In genomic region chr4:65623509-65623908, GRCh38 we compare ENCODE assay signal across 16 cellular contexts. TPM values are rescaled to one million over a fixed set of nuclear protein-coding genes. Genes with fewer than 3 reads are reported as not detected.
A peak's percentile ranks its signal among the peaks of the same experiment; 100 is the strongest.
DNase-seq lines count a peak whose midpoint lies in the region; ATAC-seq, FAIRE-seq and TF ChIP-seq lines count a peak whose summit lies in the region.
"Had no signal": no experiment of that assay in that cellular context is flagged by ENCODE, and none has a peak within 500 bp of the region (broad histone marks: within the 10 kb centered on the region; RNA-seq: fewer than 3 reads in every experiment).

No MANE protein-coding gene starts in this region.

- H3K36me3 ChIP-seq in SK-N-SH (replicated peaks in 1 of 2; ENCODE audit: control insufficient read depth in 1 of 2, insufficient read depth in 2 of 2, low read length in 1 of 2) = no peaks in the 10 kb centered on the region
- H3K36me3 ChIP-seq: upper lobe of left lung had no signal

- no peak overlapping the region for H2AFZ ChIP-seq in SK-N-SH (ENCODE audit: low read depth)

- POLR2A ChIA-PET in SK-N-SH (lab: Yijun Ruan, JAX) = no interaction called here
- POLR2A ChIA-PET in activated CD8-positive, alpha-beta T cell treated with anti-CD3 and anti-CD28 coated beads for 36 hours (lab: Charles Lee) = interaction anchor here (0.6 kb wide), 1 partner anchor 187 kb away, joined by 3 read pairs; no protein-coding TSS in a partner anchor

- no peaks in the 10 kb centered on the region for H3K4me1 ChIP-seq in SK-N-SH (ENCODE audit: control insufficient read depth in 1 of 2, insufficient read depth in 2 of 2, low read depth in 1 of 2, low read length in 1 of 2)
- H3K4me1 ChIP-seq: upper lobe of left lung had no signal

- no peak for TF ChIP-seq CTCF in SK-N-SH (IDR thresholded peaks at IDR 0.05)
- no peak for TF ChIP-seq CTCF in fibroblast of pulmonary artery (IDR thresholded peaks at IDR 0.05; ENCODE audit: low read length, missing control alignments)
- TF ChIP-seq CTCF in activated CD8-positive, alpha-beta T cell treated with anti-CD3 and anti-CD28 coated beads for 36 hours (IDR thresholded peaks at IDR 0.05) = no peak

- H4K20me1 ChIP-seq in SK-N-SH (ENCODE audit: insufficient read depth) = no peaks in the 10 kb centered on the region

- no peaks in the 10 kb centered on the region for H3K27me3 ChIP-seq in SK-N-SH (ENCODE audit: insufficient read depth)
- H3K27me3 ChIP-seq: upper lobe of left lung had no signal

- H3K36me3 Mint-ChIP-seq in activated CD8-positive, alpha-beta T cell treated with anti-CD3 and anti-CD28 coated beads for 36 hours (ENCODE audit: low read depth) = no peaks in the 10 kb centered on the region
- H3K36me3 Mint-ChIP-seq: WTC11 had no signal

- CTCF ChIA-PET in SK-N-SH (lab: Yijun Ruan, JAX) = no interaction called here
- CTCF ChIA-PET in activated CD8-positive, alpha-beta T cell treated with anti-CD3 and anti-CD28 coated beads for 36 hours (lab: Charles Lee) = no interaction called here

- no peak overlapping the region for H3K27ac Mint-ChIP-seq in activated CD8-positive, alpha-beta T cell treated with anti-CD3 and anti-CD28 coated beads for 36 hours
- H3K27ac Mint-ChIP-seq: IgD-negative memory B cell, WTC11 had no signal

- no peak for TF ChIP-seq EP300 in SK-N-SH (IDR thresholded peaks at IDR 0.05; ENCODE audit: borderline replicate concordance in 1 of 2, low read depth in 1 of 2, low read length in 1 of 2)

- intact Hi-C loops in activated CD8-positive, alpha-beta T cell treated with anti-CD3 and anti-CD28 coated beads for 36 hours (cut with micrococcal nuclease) = no loop called here

- no peak for DNase-seq in SK-N-SH
- DNase-seq in RPMI7951 (ENCODE audit: low read depth) = peak; percentile 24
- DNase-seq in fibroblast of pulmonary artery (ENCODE audit: low read depth) = peak; percentile 68
- peak; percentile 44 for DNase-seq in urothelium cell line (ENCODE audit: low spot score)
- DNase-seq in T-helper 1 cell = no peak
- no peak for DNase-seq in activated CD8-positive, alpha-beta T cell treated with anti-CD3 and anti-CD28 coated beads for 36 hours
- no peak for DNase-seq in G401 (ENCODE audit: low spot score)
- DNase-seq: activated T-cell treated with anti-CD3 and anti-CD28 coated beads for 4 hours; amygdala; effector CD8-positive, alpha-beta T cell; hippocampal formation; NCI-H187; upper lobe of left lung had no signal

- no peak overlapping the region for H3K4me3 ChIP-seq in SK-N-SH (ENCODE audit: low read depth in 2 of 2, low read length in 1 of 2)
- no peak overlapping the region for H3K4me3 ChIP-seq in fibroblast of pulmonary artery (replicated peaks; ENCODE audit: low read depth, low read length)
- H3K4me3 ChIP-seq: upper lobe of left lung had no signal

- ATAC-seq in SK-N-SH treated with all-trans-retinoic acid at 6 μM for 48 hours = no peak
- no peak for ATAC-seq in activated CD8-positive, alpha-beta T cell treated with anti-CD3 and anti-CD28 coated beads for 36 hours
- ATAC-seq: WTC11 had no signal

- H3K9ac ChIP-seq in SK-N-SH = no peak overlapping the region

- H3K27me3 Mint-ChIP-seq in activated CD8-positive, alpha-beta T cell treated with anti-CD3 and anti-CD28 coated beads for 36 hours = no peaks in the 10 kb centered on the region
- H3K27me3 Mint-ChIP-seq: IgD-negative memory B cell had no signal

- WGBS in SK-N-SH (ENCODE audit: low lambda C conversion rate) = 0% methylated on average over 1 of the region's 1 CpG

- no peak overlapping the region for H3K27ac ChIP-seq in SK-N-SH (ENCODE audit: low read depth in 2 of 2, low read length in 1 of 2)
- H3K27ac ChIP-seq: upper lobe of left lung had no signal

- in situ Hi-C loops in G401 (cut with HindIII; ENCODE audit: low sequenced_read_pairs) = no loop called here

- no peaks in the 10 kb centered on the region for H3K4me1 Mint-ChIP-seq in activated CD8-positive, alpha-beta T cell treated with anti-CD3 and anti-CD28 coated beads for 36 hours (ENCODE audit: low read depth)
- H3K4me1 Mint-ChIP-seq: IgD-negative memory B cell, WTC11 had no signal

- no peak overlapping the region for H3K4me3 Mint-ChIP-seq in activated CD8-positive, alpha-beta T cell treated with anti-CD3 and anti-CD28 coated beads for 36 hours
- H3K4me3 Mint-ChIP-seq: IgD-negative memory B cell, WTC11 had no signal

- H3F3A ChIP-seq in SK-N-SH (replicated peaks; ENCODE audit: insufficient read depth) = no peaks in the 10 kb centered on the region

- H3K79me2 ChIP-seq in SK-N-SH (ENCODE audit: insufficient read depth) = no peaks in the 10 kb centered on the region

- peaks cover 5% of the 10 kb centered on the region for H3K9me3 Mint-ChIP-seq in activated CD8-positive, alpha-beta T cell treated with anti-CD3 and anti-CD28 coated beads for 36 hours
- H3K9me3 Mint-ChIP-seq: IgD-negative memory B cell, WTC11 had no signal

- no peak for FAIRE-seq in urothelium cell line (lab: Jason Lieb, UNC)

- no peak for TF ChIP-seq RAD21 in SK-N-SH (IDR thresholded peaks at IDR 0.05; ENCODE audit: low read length)

- H3K9me3 ChIP-seq in SK-N-SH = no peaks in the 10 kb centered on the region
- H3K9me3 ChIP-seq: upper lobe of left lung had no signal

- no peak overlapping the region for H3K4me2 ChIP-seq in SK-N-SH

- no peaks in the 10 kb centered on the region for H3K9me2 ChIP-seq in SK-N-SH

TF ChIP-seq in SK-N-SH, 30 proteins besides CTCF, POLR2A, EP300 and RAD21:
- TF ChIP-seq GATA2 (CRISPR knock-in tag; IDR thresholded peaks at IDR 0.05) = no peak
- TF ChIP-seq FOSL2 (IDR thresholded peaks at IDR 0.05; ENCODE audit: borderline replicate concordance, low read depth) = peak; percentile 27; the same call in 1 of the 2 replicates

TF ChIP-seq in SK-N-SH treated with all-trans-retinoic acid at 6 μM for 48 hours, 23 proteins besides CTCF, POLR2A, EP300 and RAD21:
- TF ChIP-seq PPARA (CRISPR knock-in tag; IDR thresholded peaks at IDR 0.05; ENCODE audit: borderline replicate concordance) = no peak
- no peak for TF ChIP-seq ZFP3 (CRISPR knock-in tag; IDR thresholded peaks at IDR 0.05)
- no peak for TF ChIP-seq ESRRG (CRISPR knock-in tag; IDR thresholded peaks at IDR 0.05)

RNA-seq across cellular contexts. Expression of gene EPHA5, which starts 46.8 kb away (rescaled TPM):
- polyA plus RNA-seq in SK-N-SH (2012; rRNA removed) = not detected in 2 replicates
- not detected in 2 replicates for polyA plus RNA-seq in SK-N-SH (2012; cell fraction: cytosol; rRNA removed)
- polyA plus RNA-seq in SK-N-SH (2012; cell fraction: nucleus; rRNA removed) = not detected in 2 replicates
- 0.29 and 0.36 TPM in 2 replicates for total RNA-seq in RPMI7951 (2014; rRNA removed; shearing (Covaris generic))
- total RNA-seq in activated CD8-positive, alpha-beta T cell treated with anti-CD3 and anti-CD28 coated beads for 36 hours = not detected
- 0.06 and 0.24 TPM in 2 replicates for total RNA-seq in G401 (2014; rRNA removed; shearing (Covaris generic))
- polyA plus RNA-seq: IgD-negative memory B cell had no signal

Comparison
In these comparisons a context has a peak if more than half of its experiments do, and no peak if none do; other contexts are left out.
1. DNase-seq: peak in RPMI7951 (single experiment), fibroblast of pulmonary artery (single experiment) and urothelium cell line (single experiment); none in SK-N-SH (single experiment), T-helper 1 cell (0 of 5), activated CD8-positive, alpha-beta T cell treated with anti-CD3 and anti-CD28 coated beads for 36 hours (single experiment) and G401 (single experiment).